ENCODE assay signal across 8 cellular contexts in the genomic region with DNA sequence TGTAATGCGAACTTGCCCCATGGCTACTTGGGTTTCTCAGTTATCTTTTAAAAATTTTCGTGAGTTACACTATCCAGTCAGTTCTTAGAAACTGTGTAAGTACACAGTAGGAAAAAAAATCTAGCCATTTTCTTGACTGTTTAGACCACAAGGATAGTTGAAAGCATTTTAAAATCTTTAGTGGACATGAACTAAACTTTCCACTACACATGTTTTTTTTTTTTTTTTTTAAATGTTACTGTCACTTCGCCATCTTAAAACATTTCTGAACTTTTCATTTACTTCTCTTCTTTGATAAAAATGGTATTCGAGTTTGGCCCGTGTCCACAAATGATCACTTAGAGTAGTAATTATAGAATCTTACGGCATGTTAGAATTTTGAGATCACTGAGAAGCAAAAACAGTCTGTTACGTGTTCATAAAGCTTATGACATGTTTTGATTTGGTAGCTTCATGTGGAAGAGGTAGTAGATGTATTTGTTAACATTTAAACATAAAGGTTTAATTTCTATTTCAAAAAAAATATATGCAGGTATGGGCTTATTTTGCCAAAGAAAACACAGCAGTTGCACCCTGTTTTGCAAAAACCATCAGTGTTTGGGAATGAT. TPM values are rescaled to one million over a fixed set of nuclear protein-coding genes. Genes with fewer than 3 reads are reported as not detected.
DNase-seq lines count a peak whose midpoint lies in the region; ATAC-seq, FAIRE-seq and TF ChIP-seq lines count a peak whose summit lies in the region.

No MANE protein-coding gene starts in this region.

- H3K4me3 ChIP-seq in astrocyte (ENCODE audit: insufficient read depth, low read depth, low read length), result peak overlapping the region; percentile 87
- peak overlapping the region; percentile 62 to 77 (median 72) for H3K4me3 ChIP-seq in right lobe of liver
- peak overlapping the region; percentile 58 to 75 (median 68) for H3K4me3 ChIP-seq in tibial nerve

- no peak for FAIRE-seq in astrocyte (lab: Jason Lieb, UNC)

- H3K4me3 Mint-ChIP-seq in activated naive CD4-positive, alpha-beta T cell treated with anti-CD3 and anti-CD28 coated beads for 36 hours, result peak overlapping the region; percentile 97
- H3K4me3 Mint-ChIP-seq in astrocyte (ENCODE audit: unreplicated experiment), result peak overlapping the region; percentile 99

- H3K36me3 Mint-ChIP-seq in activated naive CD4-positive, alpha-beta T cell treated with anti-CD3 and anti-CD28 coated beads for 36 hours (ENCODE audit: low read depth), result peaks cover 19% of the 10 kb centered on the region
- no peaks in the 10 kb centered on the region for H3K36me3 Mint-ChIP-seq in astrocyte (ENCODE audit: low read depth, unreplicated experiment)

- TF ChIP-seq CTCF in astrocyte (IDR thresholded peaks at IDR 0.05; ENCODE audit: insufficient read depth, low read depth, low read length), result no peak
- TF ChIP-seq CTCF in right lobe of liver (IDR thresholded peaks at IDR 0.05), result no peak
- TF ChIP-seq CTCF in tibial nerve (IDR thresholded peaks at IDR 0.05), result no peak

- peaks cover 6% of the 10 kb centered on the region for H3K36me3 ChIP-seq in astrocyte (ENCODE audit: insufficient read depth, low read length)
- H3K36me3 ChIP-seq in right lobe of liver, result peaks cover 0 to 8% (median 0%) of the 10 kb centered on the region in 4 donors
- H3K36me3 ChIP-seq in tibial nerve, result peaks cover 0 to 25% (median 0%) of the 10 kb centered on the region in 3 donors

- H3K79me2 ChIP-seq in astrocyte (ENCODE audit: insufficient read depth, low read length), result peaks cover 60% of the 10 kb centered on the region

- CTCF ChIA-PET in activated naive CD4-positive, alpha-beta T cell treated with anti-CD3 and anti-CD28 coated beads for 36 hours (lab: Charles Lee), result interaction anchor here (0.7 to 2.2 kb wide), 5 partner anchors 9 to 219 kb away, joined by 3 to 10 read pairs (median 4); no protein-coding TSS in a partner anchor

- peaks cover 9% of the 10 kb centered on the region for H3K4me1 ChIP-seq in astrocyte (ENCODE audit: insufficient read depth, low read length)
- peaks cover 0 to 19% (median 4%) of the 10 kb centered on the region in 4 donors for H3K4me1 ChIP-seq in right lobe of liver
- peaks cover 0 to 31% (median 11%) of the 10 kb centered on the region in 4 donors for H3K4me1 ChIP-seq in tibial nerve

- H3K27me3 ChIP-seq in astrocyte (ENCODE audit: insufficient read depth, low read length) (no peaks in the 10 kb centered on the region), right lobe of liver (no peaks in the 10 kb centered on the region), tibial nerve (no peaks in the 10 kb centered on the region)

- no peak for TF ChIP-seq EP300 in tibial nerve (IDR thresholded peaks at IDR 0.05)

- peak overlapping the region; percentile 87 for H3K4me2 ChIP-seq in astrocyte (ENCODE audit: low read length)

- peaks cover 47% of the 10 kb centered on the region for H3K4me1 Mint-ChIP-seq in activated naive CD4-positive, alpha-beta T cell treated with anti-CD3 and anti-CD28 coated beads for 36 hours (ENCODE audit: low read depth)
- H3K4me1 Mint-ChIP-seq in astrocyte (ENCODE audit: low read depth, unreplicated experiment), result peaks cover 8% of the 10 kb centered on the region

- H3K9ac ChIP-seq in astrocyte (ENCODE audit: low read length), result peak overlapping the region; percentile 100

- TF ChIP-seq POLR2A in right lobe of liver (IDR thresholded peaks at IDR 0.05) (no peak), tibial nerve (IDR thresholded peaks at IDR 0.05) (no peak)

- peak overlapping the region; percentile 99 for H3K27ac ChIP-seq in astrocyte (ENCODE audit: low read depth, low read length)
- H3K27ac ChIP-seq in right lobe of liver, result peak overlapping the region; percentile 92 to 96 (median 94)
- H3K27ac ChIP-seq in tibial nerve, result peak overlapping the region; percentile 90 to 99 (median 96)

- peak overlapping the region; percentile 99 for H3K27ac Mint-ChIP-seq in activated naive CD4-positive, alpha-beta T cell treated with anti-CD3 and anti-CD28 coated beads for 36 hours
- peak overlapping the region; percentile 100 for H3K27ac Mint-ChIP-seq in astrocyte (ENCODE audit: unreplicated experiment)

- H3K9me3 ChIP-seq in astrocyte (ENCODE audit: insufficient read depth, low read depth, low read length) (no peaks in the 10 kb centered on the region), right lobe of liver (no peaks in the 10 kb centered on the region), tibial nerve (no peaks in the 10 kb centered on the region)

- DNase-seq in activated naive CD4-positive, alpha-beta T cell treated with anti-CD3 and anti-CD28 coated beads for 36 hours, result no peak
- DNase-seq in activated naive CD4-positive, alpha-beta T cell (lab: John Stamatoyannopoulos, UW), result no peak
- DNase-seq in astrocyte (ENCODE audit: low read depth) (peak; percentile 3), right lobe of liver (no peak), tibial nerve (ENCODE audit: low spot score in 2 of 2) (no peak), cerebellum (ENCODE audit: low spot score) (no peak)

- no peaks in the 10 kb centered on the region for H3K27me3 Mint-ChIP-seq in activated naive CD4-positive, alpha-beta T cell treated with anti-CD3 and anti-CD28 coated beads for 36 hours (ENCODE audit: low read depth)
- no peaks in the 10 kb centered on the region for H3K27me3 Mint-ChIP-seq in astrocyte (ENCODE audit: low read depth, unreplicated experiment)

- ATAC-seq in right lobe of liver (no peak), HG03521 (IDR thresholded peaks at IDR 0.05; ENCODE audit: unreplicated experiment) (no peak), GM18867 (IDR thresholded peaks at IDR 0.05; ENCODE audit: unreplicated experiment) (no peak)

- H2AFZ ChIP-seq in astrocyte (ENCODE audit: low read depth, low read length), result no peak overlapping the region

- intact Hi-C loops in activated naive CD4-positive, alpha-beta T cell treated with anti-CD3 and anti-CD28 coated beads for 36 hours (cut with micrococcal nuclease), result loop anchor here (1.0 to 10.0 kb wide), 9 partner anchors 173 to 1207 kb away; a partner anchor contains a TSS
- intact Hi-C loops in right lobe of liver (cut with DNase I), result no loop called here

- 22% methylated on average over 7 of the region's 7 CpGs for WGBS in right lobe of liver (ENCODE audit: insufficient coverage, low coverage, low lambda C conversion rate, missing lambda C conversion rate)
- WGBS in tibial nerve, 2 donors, result 15 to 16% methylated on average over 7 of the region's 7 CpGs

- no peaks in the 10 kb centered on the region for H3K9me3 Mint-ChIP-seq in activated naive CD4-positive, alpha-beta T cell treated with anti-CD3 and anti-CD28 coated beads for 36 hours
- no peaks in the 10 kb centered on the region for H3K9me3 Mint-ChIP-seq in astrocyte (ENCODE audit: unreplicated experiment)

- peaks cover 22% of the 10 kb centered on the region for H4K20me1 ChIP-seq in astrocyte (ENCODE audit: insufficient read depth, low read length)

RNA-seq across cellular contexts. Expression of a gene that starts 1.0 kb away (rescaled TPM):
- 10 to 100 TPM; 21.4 to 21.5 TPM for total RNA-seq in activated naive CD4-positive, alpha-beta T cell treated with anti-CD3 and anti-CD28 coated beads for 36 hours
- 17.0 and 17.7 TPM in 2 replicates for total RNA-seq in astrocyte
- total RNA-seq in right lobe of liver, result 10 to 100 TPM in 1 of 6 experiments, 1 to 10 TPM in 5; 5.8 to 11.7 (median 8.1) TPM
- 10 to 100 TPM; 23.3 to 55.5 (median 34.4) TPM for total RNA-seq in tibial nerve
- 17.1 TPM for total RNA-seq in cerebellum
